ENCODE assay signal across 8 cellular contexts in the genomic region with DNA sequence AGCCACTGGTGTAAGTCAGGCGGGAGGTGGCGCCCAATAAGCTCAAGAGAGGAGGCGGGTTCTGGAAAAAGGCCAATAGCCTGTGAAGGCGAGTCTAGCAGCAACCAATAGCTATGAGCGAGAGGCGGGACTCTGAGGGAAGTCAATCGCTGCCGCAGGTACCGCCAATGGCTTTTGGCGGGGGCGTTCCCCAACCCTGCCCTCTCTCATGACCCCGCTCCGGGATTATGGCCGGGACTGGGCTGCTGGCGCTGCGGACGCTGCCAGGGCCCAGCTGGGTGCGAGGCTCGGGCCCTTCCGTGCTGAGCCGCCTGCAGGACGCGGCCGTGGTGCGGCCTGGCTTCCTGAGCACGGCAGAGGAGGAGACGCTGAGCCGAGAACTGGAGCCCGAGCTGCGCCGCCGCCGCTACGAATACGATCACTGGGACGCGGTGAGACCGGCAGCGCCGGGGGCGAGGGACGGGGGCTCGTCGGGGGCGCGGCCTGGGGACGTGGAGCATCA. TPM values are rescaled to one million over a fixed set of nuclear protein-coding genes. Genes with fewer than 3 reads are reported as not detected.
DNase-seq lines count a peak whose midpoint lies in the region; ATAC-seq and TF ChIP-seq lines count a peak whose summit lies in the region.

A gene with protein sequence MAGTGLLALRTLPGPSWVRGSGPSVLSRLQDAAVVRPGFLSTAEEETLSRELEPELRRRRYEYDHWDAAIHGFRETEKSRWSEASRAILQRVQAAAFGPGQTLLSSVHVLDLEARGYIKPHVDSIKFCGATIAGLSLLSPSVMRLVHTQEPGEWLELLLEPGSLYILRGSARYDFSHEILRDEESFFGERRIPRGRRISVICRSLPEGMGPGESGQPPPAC (plus strand): TSS at position 201 of the 502 bp plus-strand sequence. CDS start 27 bp downstream, at position 228.

- H3K9ac ChIP-seq in smooth muscle cell (ENCODE audit: low read depth) = peak within 1 kb of the TSS; percentile 87

- H3K27ac Mint-ChIP-seq in central memory CD8-positive, alpha-beta T cell (ENCODE audit: low read depth) = peak within 1 kb of the TSS; percentile 86
- H3K27ac Mint-ChIP-seq in immature natural killer cell = peak within 1 kb of the TSS; percentile 83 to 96 (median 92)

- H3K36me3 Mint-ChIP-seq in central memory CD8-positive, alpha-beta T cell (ENCODE audit: insufficient read depth) = peaks cover 19% of the 10 kb centered on the region
- H3K36me3 Mint-ChIP-seq in immature natural killer cell = peaks cover 0 to 8% (median 4%) of the 10 kb centered on the region in 3 donors

- H3K27ac ChIP-seq in smooth muscle cell (ENCODE audit: low read depth) = peak within 1 kb of the TSS; percentile 94

- TF ChIP-seq CTCF in smooth muscle cell (IDR thresholded peaks at IDR 0.05; ENCODE audit: borderline replicate concordance, insufficient read depth, poor library complexity, severe bottlenecking) = no peak

- WGBS in smooth muscle cell (ENCODE audit: low lambda C conversion rate) = 1% methylated on average over 44 of the region's 47 CpGs

- H3K4me3 Mint-ChIP-seq in central memory CD8-positive, alpha-beta T cell = peak within 1 kb of the TSS; percentile 94
- peak within 1 kb of the TSS; percentile 79 to 95 (median 92) for H3K4me3 Mint-ChIP-seq in immature natural killer cell

- DNase-seq in ACHN (peak; percentile 99), NCI-H2227 treated with DMSO at 0.1 percent for 48 hours (lab: John Stamatoyannopoulos, UW) (peak; percentile 97), immature natural killer cell (peak; percentile 96 to 98 (median 98)), smooth muscle cell (lab: John Stamatoyannopoulos, UW; ENCODE audit: unreplicated experiment) (peak; percentile 98)
- DNase-seq in activated CD4-positive, CD25-positive, alpha-beta regulatory T cell treated with anti-CD3 and anti-CD28 coated beads, Interleukin-2, amount 50 U/mL, for 16 hours (ENCODE audit: low read depth, low spot score) = peak; percentile 95
- peak; percentile 91 to 97 for DNase-seq in central memory CD8-positive, alpha-beta T cell (ENCODE audit: low spot score in 2 of 2)

- ATAC-seq in GM18907 (IDR thresholded peaks at IDR 0.05; ENCODE audit: unreplicated experiment) (peak; percentile 78), HG03159 (IDR thresholded peaks at IDR 0.05; ENCODE audit: unreplicated experiment) (peak; percentile 74)
- peak; percentile 89 for ATAC-seq in central memory CD8-positive, alpha-beta T cell (replicated peaks; ENCODE audit: extremely low read depth, poor library complexity, severe bottlenecking)

- H3K79me2 ChIP-seq in smooth muscle cell (ENCODE audit: low read depth) = no peaks in the 10 kb centered on the region

- H3K9me3 ChIP-seq in smooth muscle cell (replicated peaks; ENCODE audit: low read depth) = no peaks in the 10 kb centered on the region

- H3K4me1 ChIP-seq in smooth muscle cell (ENCODE audit: low read depth) = peaks cover 5% of the 10 kb centered on the region

- H3K9me3 Mint-ChIP-seq in central memory CD8-positive, alpha-beta T cell = no peaks in the 10 kb centered on the region
- H3K9me3 Mint-ChIP-seq in immature natural killer cell = no peaks in the 10 kb centered on the region

- H3K36me3 ChIP-seq in smooth muscle cell (ENCODE audit: low read depth) = no peaks in the 10 kb centered on the region

- no peaks in the 10 kb centered on the region for H4K20me1 ChIP-seq in smooth muscle cell (ENCODE audit: low read depth)

- no peaks in the 10 kb centered on the region for H3K27me3 Mint-ChIP-seq in central memory CD8-positive, alpha-beta T cell
- peaks cover 3 to 6% (median 5%) of the 10 kb centered on the region in 3 donors for H3K27me3 Mint-ChIP-seq in immature natural killer cell (ENCODE audit: low read depth in 3 of 3)

- peaks cover 9% of the 10 kb centered on the region for H3F3A ChIP-seq in smooth muscle cell (ENCODE audit: low read depth)

- peak within 1 kb of the TSS; percentile 81 for H3K4me3 ChIP-seq in smooth muscle cell

- peak within 1 kb of the TSS; percentile 86 for H3K4me2 ChIP-seq in smooth muscle cell

- in situ Hi-C loops in ACHN (cut with HindIII; ENCODE audit: low pct_ligation_motif_present, low pct_unique_long_range_greater_than_20kb, low sequenced_read_pairs) = no loop called here

- H2AFZ ChIP-seq in smooth muscle cell (ENCODE audit: low read depth) = peak within 1 kb of the TSS; percentile 86

- peaks cover 19% of the 10 kb centered on the region for H3K4me1 Mint-ChIP-seq in central memory CD8-positive, alpha-beta T cell
- peaks cover 17 to 18% of the 10 kb centered on the region in 2 donors for H3K4me1 Mint-ChIP-seq in immature natural killer cell

- H3K27me3 ChIP-seq in smooth muscle cell (ENCODE audit: low read depth) = no peaks in the 10 kb centered on the region

RNA-seq across cellular contexts. Expression of the gene that starts here (rescaled TPM):
- polyA plus RNA-seq in immature natural killer cell (10 to 100 TPM; 47.6 to 96.4 (median 51.4) TPM), smooth muscle cell (100 and 103 TPM in 2 replicates)
- 34.4 and 38.2 TPM in 2 replicates for total RNA-seq in smooth muscle cell

Comparison
In these comparisons a context has a peak if more than half of its experiments do, and no peak if none do; other contexts are left out.
1. Peak in every context shown above with its lines: DNase-seq, ATAC-seq, H3K4me3 ChIP-seq and H3K27ac ChIP-seq.